In genomic region chr11:18132341-18132740, GRCh38 we compare ENCODE assay signal across 1 cellular context.
TF ChIP-seq lines count a peak whose summit lies in the region.

Gene MRGPRX3 (plus strand): TSS chr11:18132571. CDS start chr11:18137203, 4,632 bp downstream.

TF ChIP-seq in GM23338, 12 proteins besides CTCF, POLR2A, EP300 and RAD21:
- TF ChIP-seq, protein P1, sequence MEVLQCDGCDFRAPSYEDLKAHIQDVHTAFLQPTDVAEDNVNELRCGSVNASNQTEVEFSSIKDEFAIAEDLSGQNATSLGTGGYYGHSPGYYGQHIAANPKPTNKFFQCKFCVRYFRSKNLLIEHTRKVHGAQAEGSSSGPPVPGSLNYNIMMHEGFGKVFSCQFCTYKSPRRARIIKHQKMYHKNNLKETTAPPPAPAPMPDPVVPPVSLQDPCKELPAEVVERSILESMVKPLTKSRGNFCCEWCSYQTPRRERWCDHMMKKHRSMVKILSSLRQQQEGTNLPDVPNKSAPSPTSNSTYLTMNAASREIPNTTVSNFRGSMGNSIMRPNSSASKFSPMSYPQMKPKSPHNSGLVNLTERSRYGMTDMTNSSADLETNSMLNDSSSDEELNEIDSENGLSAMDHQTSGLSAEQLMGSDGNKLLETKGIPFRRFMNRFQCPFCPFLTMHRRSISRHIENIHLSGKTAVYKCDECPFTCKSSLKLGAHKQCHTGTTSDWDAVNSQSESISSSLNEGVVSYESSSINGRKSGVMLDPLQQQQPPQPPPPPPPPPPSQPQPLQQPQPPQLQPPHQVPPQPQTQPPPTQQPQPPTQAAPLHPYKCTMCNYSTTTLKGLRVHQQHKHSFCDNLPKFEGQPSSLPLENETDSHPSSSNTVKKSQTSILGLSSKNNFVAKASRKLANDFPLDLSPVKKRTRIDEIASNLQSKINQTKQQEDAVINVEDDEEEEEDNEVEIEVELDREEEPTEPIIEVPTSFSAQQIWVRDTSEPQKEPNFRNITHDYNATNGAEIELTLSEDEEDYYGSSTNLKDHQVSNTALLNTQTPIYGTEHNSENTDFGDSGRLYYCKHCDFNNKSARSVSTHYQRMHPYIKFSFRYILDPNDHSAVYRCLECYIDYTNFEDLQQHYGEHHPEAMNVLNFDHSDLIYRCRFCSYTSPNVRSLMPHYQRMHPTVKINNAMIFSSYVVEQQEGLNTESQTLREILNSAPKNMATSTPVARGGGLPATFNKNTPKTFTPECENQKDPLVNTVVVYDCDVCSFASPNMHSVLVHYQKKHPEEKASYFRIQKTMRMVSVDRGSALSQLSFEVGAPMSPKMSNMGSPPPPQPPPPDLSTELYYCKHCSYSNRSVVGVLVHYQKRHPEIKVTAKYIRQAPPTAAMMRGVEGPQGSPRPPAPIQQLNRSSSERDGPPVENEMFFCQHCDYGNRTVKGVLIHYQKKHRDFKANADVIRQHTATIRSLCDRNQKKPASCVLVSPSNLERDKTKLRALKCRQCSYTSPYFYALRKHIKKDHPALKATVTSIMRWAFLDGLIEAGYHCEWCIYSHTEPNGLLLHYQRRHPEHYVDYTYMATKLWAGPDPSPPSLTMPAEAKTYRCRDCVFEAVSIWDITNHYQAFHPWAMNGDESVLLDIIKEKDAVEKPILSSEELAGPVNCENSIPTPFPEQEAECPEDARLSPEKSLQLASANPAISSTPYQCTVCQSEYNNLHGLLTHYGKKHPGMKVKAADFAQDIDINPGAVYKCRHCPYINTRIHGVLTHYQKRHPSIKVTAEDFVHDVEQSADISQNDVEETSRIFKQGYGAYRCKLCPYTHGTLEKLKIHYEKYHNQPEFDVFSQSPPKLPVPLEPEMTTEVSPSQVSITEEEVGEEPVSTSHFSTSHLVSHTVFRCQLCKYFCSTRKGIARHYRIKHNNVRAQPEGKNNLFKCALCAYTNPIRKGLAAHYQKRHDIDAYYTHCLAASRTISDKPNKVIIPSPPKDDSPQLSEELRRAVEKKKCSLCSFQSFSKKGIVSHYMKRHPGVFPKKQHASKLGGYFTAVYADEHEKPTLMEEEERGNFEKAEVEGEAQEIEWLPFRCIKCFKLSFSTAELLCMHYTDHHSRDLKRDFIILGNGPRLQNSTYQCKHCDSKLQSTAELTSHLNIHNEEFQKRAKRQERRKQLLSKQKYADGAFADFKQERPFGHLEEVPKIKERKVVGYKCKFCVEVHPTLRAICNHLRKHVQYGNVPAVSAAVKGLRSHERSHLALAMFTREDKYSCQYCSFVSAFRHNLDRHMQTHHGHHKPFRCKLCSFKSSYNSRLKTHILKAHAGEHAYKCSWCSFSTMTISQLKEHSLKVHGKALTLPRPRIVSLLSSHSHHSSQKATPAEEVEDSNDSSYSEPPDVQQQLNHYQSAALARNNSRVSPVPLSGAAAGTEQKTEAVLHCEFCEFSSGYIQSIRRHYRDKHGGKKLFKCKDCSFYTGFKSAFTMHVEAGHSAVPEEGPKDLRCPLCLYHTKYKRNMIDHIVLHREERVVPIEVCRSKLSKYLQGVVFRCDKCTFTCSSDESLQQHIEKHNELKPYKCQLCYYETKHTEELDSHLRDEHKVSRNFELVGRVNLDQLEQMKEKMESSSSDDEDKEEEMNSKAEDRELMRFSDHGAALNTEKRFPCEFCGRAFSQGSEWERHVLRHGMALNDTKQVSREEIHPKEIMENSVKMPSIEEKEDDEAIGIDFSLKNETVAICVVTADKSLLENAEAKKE (CRISPR knock-in tag; IDR thresholded peaks at IDR 0.05) = no peak
- TF ChIP-seq, protein P2, sequence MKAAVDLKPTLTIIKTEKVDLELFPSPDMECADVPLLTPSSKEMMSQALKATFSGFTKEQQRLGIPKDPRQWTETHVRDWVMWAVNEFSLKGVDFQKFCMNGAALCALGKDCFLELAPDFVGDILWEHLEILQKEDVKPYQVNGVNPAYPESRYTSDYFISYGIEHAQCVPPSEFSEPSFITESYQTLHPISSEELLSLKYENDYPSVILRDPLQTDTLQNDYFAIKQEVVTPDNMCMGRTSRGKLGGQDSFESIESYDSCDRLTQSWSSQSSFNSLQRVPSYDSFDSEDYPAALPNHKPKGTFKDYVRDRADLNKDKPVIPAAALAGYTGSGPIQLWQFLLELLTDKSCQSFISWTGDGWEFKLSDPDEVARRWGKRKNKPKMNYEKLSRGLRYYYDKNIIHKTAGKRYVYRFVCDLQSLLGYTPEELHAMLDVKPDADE (IDR thresholded peaks at IDR 0.05) = no peak
